ENCODE assay signal across 10 cellular contexts in genomic region chr15:68794307-68794706, GRCh38. TPM values are rescaled to one million over a fixed set of nuclear protein-coding genes. Genes with fewer than 3 reads are reported as not detected.
DNase-seq lines count a peak whose midpoint lies in the region; ATAC-seq and TF ChIP-seq lines count a peak whose summit lies in the region.
"Had no signal": no experiment of that assay in that cellular context is flagged by ENCODE, and none has a peak within 500 bp of the region (broad histone marks: within the 10 kb centered on the region; RNA-seq: fewer than 3 reads in every experiment).

No MANE protein-coding gene starts in this region.

- peak overlapping the region; percentile 69 to 79 for H3K27ac Mint-ChIP-seq in effector memory CD8-positive, alpha-beta T cell
- H3K27ac Mint-ChIP-seq in nephron progenitor cell: peak overlapping the region; percentile 84

- H3K4me1 Mint-ChIP-seq in effector memory CD8-positive, alpha-beta T cell (ENCODE audit: low read depth in 2 of 2): peaks cover 79 to 85% of the 10 kb centered on the region in 2 donors
- H3K4me1 Mint-ChIP-seq in nephron progenitor cell: peaks cover 99% of the 10 kb centered on the region

- no peak overlapping the region for H3K4me3 ChIP-seq in right cardiac atrium (ENCODE audit: low read length)

- H3K27me3 Mint-ChIP-seq in effector memory CD8-positive, alpha-beta T cell: no peaks in the 10 kb centered on the region
- H3K27me3 Mint-ChIP-seq in nephron progenitor cell (ENCODE audit: low read depth, poor library complexity): no peaks in the 10 kb centered on the region

- H3K9me3 ChIP-seq in right cardiac atrium (ENCODE audit: control insufficient read depth, low read length): no peaks in the 10 kb centered on the region

- 60% methylated on average over 4 of the region's 4 CpGs for WGBS in right cardiac atrium

- DNase-seq in right cardiac atrium (no peak), Right ventricle myocardium superior (no peak), nephron progenitor cell (no peak), epidermal melanocyte (ENCODE audit: insufficient read length, low spot score) (no peak), SHP77 (lab: John Stamatoyannopoulos, UW) (no peak), CD1c-positive myeloid dendritic cell (ENCODE audit: extremely low spot score) (no peak)
- no peak for DNase-seq in effector memory CD8-positive, alpha-beta T cell
- DNase-seq: NCI-H1930, RPMI8226 had no signal

- H3K27ac ChIP-seq in right cardiac atrium (ENCODE audit: low read length): peak overlapping the region; percentile 84

- peak overlapping the region; percentile 71 to 73 for H3K4me3 Mint-ChIP-seq in effector memory CD8-positive, alpha-beta T cell
- H3K4me3 Mint-ChIP-seq in nephron progenitor cell: no peak overlapping the region

- H3K27me3 ChIP-seq in right cardiac atrium (ENCODE audit: control insufficient read depth, insufficient read depth): no peaks in the 10 kb centered on the region

- H3K9me3 Mint-ChIP-seq in effector memory CD8-positive, alpha-beta T cell: no peaks in the 10 kb centered on the region
- no peaks in the 10 kb centered on the region for H3K9me3 Mint-ChIP-seq in nephron progenitor cell

- peaks cover 70% of the 10 kb centered on the region for H3K4me1 ChIP-seq in right cardiac atrium (ENCODE audit: control insufficient read depth, insufficient read depth, low read length)

- intact Hi-C loops in right cardiac atrium (cut with DNase I): no loop called here
- intact Hi-C loops in Right ventricle myocardium superior (cut with DNase I): no loop called here

- TF ChIP-seq CTCF in nephron progenitor cell (IDR thresholded peaks at IDR 0.05): no peak

- ATAC-seq in right cardiac atrium (no peak), Right ventricle myocardium superior (ENCODE audit: poor library complexity) (no peak), HG03196 (IDR thresholded peaks at IDR 0.05; ENCODE audit: unreplicated experiment) (no peak)
- no peak for ATAC-seq in effector memory CD8-positive, alpha-beta T cell (replicated peaks)

- H3K36me3 Mint-ChIP-seq in effector memory CD8-positive, alpha-beta T cell (ENCODE audit: insufficient read depth): peaks cover 10% of the 10 kb centered on the region
- peaks cover 33% of the 10 kb centered on the region for H3K36me3 Mint-ChIP-seq in nephron progenitor cell (ENCODE audit: low read depth)

RNA-seq across cellular contexts. Expression of gene ANP32A, which starts 26.4 kb away (rescaled TPM):
- total RNA-seq in right cardiac atrium (100 to 1,000 TPM; 104 to 145 (median 122) TPM), Right ventricle myocardium superior (118 TPM)
- 103 TPM for polyA plus RNA-seq in right cardiac atrium
